Comparison of ENCODE assay signal across 8 cellular contexts in genomic region chr21:37915941-37916794, GRCh38. TPM values are rescaled to one million over a fixed set of nuclear protein-coding genes. Genes with fewer than 3 reads are reported as not detected.
DNase-seq lines count a peak whose midpoint lies in the region; ATAC-seq and TF ChIP-seq lines count a peak whose summit lies in the region.

Gene KCNJ6, minus strand, starts transcription at chr21:37916457. Its CDS starts 75,775 bp downstream, at chr21:37840682.

- no peak within 1 kb of the TSS for H3K27ac Mint-ChIP-seq in activated CD4-positive, alpha-beta T cell treated with anti-CD3 and anti-CD28 coated beads for 36 hours
- H3K27ac Mint-ChIP-seq in chondrocyte (ENCODE audit: unreplicated experiment) = peak within 1 kb of the TSS; percentile 3

- intact Hi-C loops in activated CD4-positive, alpha-beta T cell treated with anti-CD3 and anti-CD28 coated beads for 36 hours (cut with DNase I, micrococcal nuclease) = loop anchor here (1.0 to 10.0 kb wide), 4 partner anchors 151 to 204 kb away; no protein-coding TSS in a partner anchor
- intact Hi-C loops in left lung (cut with DNase I) = no loop called here

- TF ChIP-seq CTCF in chondrocyte (IDR thresholded peaks at IDR 0.05) (peak; percentile 92), left lung (IDR thresholded peaks at IDR 0.05) (peak; percentile 36 to 44)

- POLR2A ChIA-PET in activated CD4-positive, alpha-beta T cell treated with anti-CD3 and anti-CD28 coated beads for 36 hours (lab: Charles Lee) = no interaction called here

- CTCF ChIA-PET in activated CD4-positive, alpha-beta T cell treated with anti-CD3 and anti-CD28 coated beads for 36 hours (lab: Charles Lee) = interaction anchor here (1.0 kb wide), 1 partner anchor 8 kb away, joined by 3 read pairs; no protein-coding TSS in a partner anchor

- H3K4me1 ChIP-seq in left lung = peaks cover 9 to 15% of the 10 kb centered on the region in 2 donors

- no peaks in the 10 kb centered on the region for H3K9me3 ChIP-seq in left lung

- H3K27me3 ChIP-seq in left lung = peaks cover 42 to 94% of the 10 kb centered on the region in 2 donors

- H3K4me3 ChIP-seq in left lung = peak within 1 kb of the TSS in 1 of 2 donors; percentile 2

- H3K36me3 Mint-ChIP-seq in activated CD4-positive, alpha-beta T cell treated with anti-CD3 and anti-CD28 coated beads for 36 hours (ENCODE audit: low read depth) = no peaks in the 10 kb centered on the region
- no peaks in the 10 kb centered on the region for H3K36me3 Mint-ChIP-seq in chondrocyte (ENCODE audit: low read depth)

- ATAC-seq in activated CD4-positive, alpha-beta T cell treated with anti-CD3 and anti-CD28 coated beads for 36 hours = peak; percentile 44
- peak; percentile 93 for ATAC-seq in left lung
- no peak for ATAC-seq in HG03520 (IDR thresholded peaks at IDR 0.05; ENCODE audit: unreplicated experiment)
- no peak for ATAC-seq in HG03039 (IDR thresholded peaks at IDR 0.05; ENCODE audit: unreplicated experiment)
- ATAC-seq in HG03196 (IDR thresholded peaks at IDR 0.05; ENCODE audit: unreplicated experiment) = no peak

- peaks cover 59% of the 10 kb centered on the region for H3K27me3 Mint-ChIP-seq in activated CD4-positive, alpha-beta T cell treated with anti-CD3 and anti-CD28 coated beads for 36 hours
- H3K27me3 Mint-ChIP-seq in chondrocyte (ENCODE audit: low read depth) = no peaks in the 10 kb centered on the region

- H3K4me3 Mint-ChIP-seq in activated CD4-positive, alpha-beta T cell treated with anti-CD3 and anti-CD28 coated beads for 36 hours = no peak within 1 kb of the TSS
- peak within 1 kb of the TSS; percentile 74 for H3K4me3 Mint-ChIP-seq in chondrocyte (ENCODE audit: unreplicated experiment)

- H3K9me3 Mint-ChIP-seq in activated CD4-positive, alpha-beta T cell treated with anti-CD3 and anti-CD28 coated beads for 36 hours (ENCODE audit: low read depth) = no peaks in the 10 kb centered on the region
- no peaks in the 10 kb centered on the region for H3K9me3 Mint-ChIP-seq in chondrocyte (ENCODE audit: low read depth)

- peak; percentile 59 for DNase-seq in activated CD4-positive, alpha-beta T cell treated with anti-CD3 and anti-CD28 coated beads for 36 hours
- DNase-seq in activated CD4-positive, alpha-beta T cell treated with anti-CD3 and anti-CD28 coated beads, Interleukin-2, amount 50 U/mL, for 4 hours = no peak
- DNase-seq in NCI-H345 (lab: John Stamatoyannopoulos, UW) (peak; percentile 69), chondrocyte (ENCODE audit: low spot score) (no peak), left lung (peak in 1 of 2 donors; percentile 80)

- H3K27ac ChIP-seq in left lung = no peak within 1 kb of the TSS

- H3K36me3 ChIP-seq in left lung = no peaks in the 10 kb centered on the region

- peaks cover 2% of the 10 kb centered on the region for H3K4me1 Mint-ChIP-seq in activated CD4-positive, alpha-beta T cell treated with anti-CD3 and anti-CD28 coated beads for 36 hours
- H3K4me1 Mint-ChIP-seq in chondrocyte (ENCODE audit: low read depth) = peaks cover 44% of the 10 kb centered on the region

RNA-seq across cellular contexts. Expression of gene KCNJ6, which starts in this region (rescaled TPM):
- not detected for total RNA-seq in activated CD4-positive, alpha-beta T cell treated with anti-CD3 and anti-CD28 coated beads for 36 hours
- total RNA-seq in chondrocyte (4.2 to 15.3 TPM (median 4.4 TPM) in 3 replicates), left lung (under 1 TPM; 0.03 to 0.05 TPM)

Comparison
In these comparisons a context has a peak if more than half of its experiments do, and no peak if none do; other contexts are left out.
1. Peak in DNase-seq and ATAC-seq in activated CD4-positive, alpha-beta T cell treated with anti-CD3 and anti-CD28 coated beads for 36 hours; RNA of the gene not detected or under 1 TPM.
2. Peak in ATAC-seq in left lung; RNA of the gene not detected or under 1 TPM.
3. intact Hi-C loops: an anchor here in activated CD4-positive, alpha-beta T cell treated with anti-CD3 and anti-CD28 coated beads for 36 hours (1.0 to 10.0 kb wide); none called in left lung.